17 cellular contexts compared by ENCODE assay signal in genomic region chr2:240856151-240856980, GRCh38. TPM values are rescaled to one million over a fixed set of nuclear protein-coding genes. Genes with fewer than 3 reads are reported as not detected.
A peak's percentile ranks its signal among the peaks of the same experiment; 100 is the strongest.
DNase-seq lines count a peak whose midpoint lies in the region; ATAC-seq and TF ChIP-seq lines count a peak whose summit lies in the region.
"Had no signal": no experiment of that assay in that cellular context is flagged by ENCODE, and none has a peak within 500 bp of the region (broad histone marks: within the 10 kb centered on the region; RNA-seq: fewer than 3 reads in every experiment).

No MANE protein-coding gene starts in this region.

- H3K36me3 ChIP-seq in DND-41 (ENCODE audit: insufficient read depth, low read length) (no peaks in the 10 kb centered on the region), vagina (no peaks in the 10 kb centered on the region)
- H3K36me3 ChIP-seq: left lung, neutrophil had no signal

- ATAC-seq in DND-41 (ENCODE audit: insufficient read depth, low read depth) (no peak), WTC11 (peak; percentile 94), HG03442 (IDR thresholded peaks at IDR 0.05; ENCODE audit: unreplicated experiment) (no peak), HG03045 (IDR thresholded peaks at IDR 0.05; ENCODE audit: unreplicated experiment) (no peak)
- ATAC-seq: left lung; stimulated activated memory B cell treated with anti-CD40 and anti-IgM and Interleukin-4, amounts not matched to agents 10 μg/mL and 1 μg/mL and 100 μg/mL, for 72 hours had no signal

- no peaks in the 10 kb centered on the region for H3K4me1 Mint-ChIP-seq in WTC11
- H3K4me1 Mint-ChIP-seq: CD4-positive, CD25-positive, alpha-beta regulatory T cell; stimulated activated memory B cell treated with anti-CD40 and anti-IgM and Interleukin-4, amounts not matched to agents 10 μg/mL and 1 μg/mL and 100 μg/mL, for 72 hours had no signal

- no peak for TF ChIP-seq POLR2A in vagina (IDR thresholded peaks at IDR 0.05)

- H2AFZ ChIP-seq in DND-41 (ENCODE audit: low read depth, low read length): no peak overlapping the region

- peaks cover 4% of the 10 kb centered on the region; the same call in 1 of the 2 replicates for H3K36me3 Mint-ChIP-seq in WTC11
- H3K36me3 Mint-ChIP-seq: stimulated activated memory B cell treated with anti-CD40 and anti-IgM and Interleukin-4, amounts not matched to agents 10 μg/mL and 1 μg/mL and 100 μg/mL, for 72 hours had no signal

- H3K4me2 ChIP-seq in DND-41 (ENCODE audit: insufficient read depth, low read length): no peak overlapping the region

- no peak overlapping the region for H3K27ac ChIP-seq in DND-41 (ENCODE audit: low read length)
- no peak overlapping the region for H3K27ac ChIP-seq in vagina
- H3K27ac ChIP-seq: left lung, neutrophil had no signal

- H3K9ac ChIP-seq in DND-41 (ENCODE audit: low read depth, low read length): no peak overlapping the region

- no peaks in the 10 kb centered on the region for H3K79me2 ChIP-seq in DND-41 (ENCODE audit: insufficient read depth, low read length)

- intact Hi-C loops in vagina (cut with DNase I): no loop called here

- CTCF ChIA-PET in WTC11 (lab: Charles Lee): interaction anchor here (1.1 to 2.5 kb wide), 2 partner anchors 41 to 58 kb away, joined by 3 to 12 read pairs; no protein-coding TSS in a partner anchor

- H3K27me3 Mint-ChIP-seq in WTC11 (ENCODE audit: low read depth): no peaks in the 10 kb centered on the region; the same call in 1 of the 2 replicates

- TF ChIP-seq CTCF in DND-41 (IDR thresholded peaks at IDR 0.05; ENCODE audit: borderline replicate concordance, extremely low read depth, low read length, poor library complexity, severe bottlenecking) (peak; percentile 16), WTC11 (IDR thresholded peaks at IDR 0.05) (peak; percentile 20; the same call in 1 of the 2 replicates), vagina (IDR thresholded peaks at IDR 0.05) (no peak)

- POLR2A ChIA-PET in WTC11 (lab: Charles Lee): no interaction called here

- no peak overlapping the region for H3K4me3 Mint-ChIP-seq in WTC11
- H3K4me3 Mint-ChIP-seq: CD4-positive, CD25-positive, alpha-beta regulatory T cell; stimulated activated memory B cell treated with anti-CD40 and anti-IgM and Interleukin-4, amounts not matched to agents 10 μg/mL and 1 μg/mL and 100 μg/mL, for 72 hours had no signal

- H3K4me3 ChIP-seq in DND-41 (ENCODE audit: low read depth in 1 of 2, low read length in 2 of 2): no peak overlapping the region
- H3K4me3 ChIP-seq in vagina: no peak overlapping the region
- H3K4me3 ChIP-seq: left lung had no signal

- H3K27me3 ChIP-seq in DND-41 (ENCODE audit: insufficient read depth, low read length, poor library complexity) (peaks cover 8% of the 10 kb centered on the region), vagina (no peaks in the 10 kb centered on the region)
- H3K27me3 ChIP-seq: left lung, neutrophil had no signal

- peaks cover 3% of the 10 kb centered on the region for H3K9me3 ChIP-seq in DND-41 (ENCODE audit: insufficient read depth, low read length, severe bottlenecking)
- no peaks in the 10 kb centered on the region for H3K9me3 ChIP-seq in vagina
- H3K9me3 ChIP-seq: neutrophil had no signal

- peaks cover 6% of the 10 kb centered on the region; the same call in 1 of the 2 replicates for H4K20me1 ChIP-seq in DND-41 (ENCODE audit: insufficient read depth, low read length)

- peaks cover 13% of the 10 kb centered on the region for H3K9me3 Mint-ChIP-seq in WTC11

- DNase-seq in DND-41: no peak
- DNase-seq in HPDE6-E6E7 (ENCODE audit: extremely low spot score): peak; percentile 17
- DNase-seq in WTC11 (ENCODE audit: low spot score): peak; percentile 74
- peak; percentile 42 for DNase-seq in left kidney (ENCODE audit: low read depth, low spot score)
- no peak for DNase-seq in vagina (ENCODE audit: extremely low spot score in 2 of 2)
- no peak for DNase-seq in NK-92 treated with Interleukin-12 subunit alpha and Interleukin-12 subunit beta, amount 100 ng/mL, for 24 hours (lab: John Stamatoyannopoulos, UW)
- DNase-seq: activated CD4-positive, alpha-beta T cell treated with anti-CD3 and anti-CD28 coated beads for 1 hour; activated effector memory CD4-positive, alpha-beta T cell treated with Interleukin-2 at 50 U/mL for 16 hours; CD4-positive, CD25-positive, alpha-beta regulatory T cell; cerebellar nuclear complex; NCI-H446 treated with DMSO at 0.1 percent for 48 hours had no signal

- no peak overlapping the region for H3K27ac Mint-ChIP-seq in WTC11
- H3K27ac Mint-ChIP-seq: CD4-positive, CD25-positive, alpha-beta regulatory T cell; stimulated activated memory B cell treated with anti-CD40 and anti-IgM and Interleukin-4, amounts not matched to agents 10 μg/mL and 1 μg/mL and 100 μg/mL, for 72 hours had no signal

- no peaks in the 10 kb centered on the region for H3K4me1 ChIP-seq in DND-41 (ENCODE audit: insufficient read depth, low read length)
- no peaks in the 10 kb centered on the region for H3K4me1 ChIP-seq in vagina
- H3K4me1 ChIP-seq: left lung had no signal

TF ChIP-seq in WTC11, 78 proteins besides CTCF, POLR2A, EP300 and RAD21:
- TF ChIP-seq ZSCAN18 (CRISPR knock-in tag; IDR thresholded peaks at IDR 0.05): no peak
- TF ChIP-seq ZNF263 (CRISPR knock-in tag; IDR thresholded peaks at IDR 0.05; ENCODE audit: low read depth): no peak
- TF ChIP-seq TEAD1 (CRISPR knock-in tag; IDR thresholded peaks at IDR 0.05): no peak
- peak; percentile 57; the same call in 1 of the 2 replicates for TF ChIP-seq ZBTB21 (CRISPR knock-in tag; IDR thresholded peaks at IDR 0.05; ENCODE audit: borderline replicate concordance)
- 0 out of 2 replicates have a peak, but pooled peaks have one; percentile 39 for TF ChIP-seq GABPB1 (CRISPR knock-in tag; IDR thresholded peaks at IDR 0.05)
- TF ChIP-seq ZNF423 (CRISPR knock-in tag; IDR thresholded peaks at IDR 0.05): no peak
- TF ChIP-seq PREB (CRISPR knock-in tag; IDR thresholded peaks at IDR 0.05; ENCODE audit: borderline replicate concordance): no peak
- TF ChIP-seq USF1 (CRISPR knock-in tag; IDR thresholded peaks at IDR 0.05): no peak

RNA-seq across cellular contexts. Expression of gene AGXT, which starts 12.3 kb away (rescaled TPM):
- total RNA-seq in WTC11 (2021) (0.16 to 0.37 TPM (median 0.24 TPM) in 3 replicates), vagina (not detected)
- total RNA-seq: CD4-positive, CD25-positive, alpha-beta regulatory T cell; fibroblast of villous mesenchyme; left lung had no signal

RNA-seq across cellular contexts. Expression of gene KIF1A, which starts 36.3 kb away (rescaled TPM):
- total RNA-seq in WTC11 (2021) (218 to 279 TPM (median 222 TPM) in 3 replicates), vagina (6.1 TPM)
- total RNA-seq: CD4-positive, CD25-positive, alpha-beta regulatory T cell; fibroblast of villous mesenchyme had no signal

RNA-seq across cellular contexts. Expression of gene MAB21L4, which starts 39.6 kb away (rescaled TPM):
- not detected in 3 replicates for total RNA-seq in WTC11 (2021)
- 21.1 TPM for total RNA-seq in vagina
- total RNA-seq: CD4-positive, CD25-positive, alpha-beta regulatory T cell; fibroblast of villous mesenchyme had no signal

RNA-seq across cellular contexts. Expression of gene CROCC2, which starts 49.8 kb away (rescaled TPM):
- not detected in 3 replicates for total RNA-seq in WTC11 (2021)
- total RNA-seq in vagina: 0.49 TPM
- total RNA-seq: CD4-positive, CD25-positive, alpha-beta regulatory T cell; fibroblast of villous mesenchyme had no signal

Comparison
In these comparisons a context has a peak if more than half of its experiments do, and no peak if none do; other contexts are left out.
1. DNase-seq: peak in HPDE6-E6E7 (single experiment), WTC11 (single experiment) and left kidney (single experiment); none in DND-41 (single experiment), vagina (0 of 2) and NK-92 treated with Interleukin-12 subunit alpha and Interleukin-12 subunit beta, amount 100 ng/mL, for 24 hours (single experiment).
2. CTCF ChIP-seq: peak in DND-41 (single experiment) and WTC11 (single experiment); none in vagina (0 of 3).
3. RNA of gene KIF1A, which starts 36.3 kb away (total RNA-seq): 218 to 279 TPM in WTC11; 6.1 TPM in vagina (single experiment); every median in the first group is over 10 times any median in the second.
4. RNA of gene MAB21L4, which starts 39.6 kb away (total RNA-seq): 21.1 TPM in vagina (single experiment); not detected in WTC11; every median in the first group is over 10 times any median in the second.